In the genomic region with DNA sequence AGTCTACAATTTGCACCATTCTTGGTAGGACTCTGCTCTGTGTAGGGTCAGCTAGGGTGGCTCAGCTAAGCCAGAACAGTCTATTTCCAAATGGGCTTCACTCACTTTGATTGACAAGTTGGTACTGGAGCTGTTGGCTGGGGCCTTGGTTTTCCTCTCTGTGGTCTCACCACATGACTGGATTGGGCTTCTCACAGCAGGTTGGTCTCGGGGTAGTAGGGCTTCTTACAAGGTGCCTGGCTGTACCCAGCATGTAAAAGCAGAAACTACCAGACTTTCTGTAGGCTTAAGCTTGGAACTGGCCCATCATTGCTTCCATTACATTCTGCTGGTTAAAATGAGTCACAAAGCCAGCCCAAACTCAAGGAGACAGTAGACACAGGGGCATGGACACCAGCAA, we compare ENCODE assay signal across 27 cellular contexts.
"Had no signal": no experiment of that assay in that cellular context is flagged by ENCODE, and none has a peak within 500 bp of the region (broad histone marks: within the 10 kb centered on the region; RNA-seq: fewer than 3 reads in every experiment).

No MANE protein-coding gene starts in this region.

- H2AFZ ChIP-seq: parathyroid adenoma had no signal

- H3K27me3 ChIP-seq: left lung, neutrophil, right lobe of liver, stomach, testis, thyroid gland, transverse colon, upper lobe of left lung, vagina had no signal

- H3K9me3 Mint-ChIP-seq: natural killer cell treated with Interleukin-12 subunit alpha and Interleukin-12 subunit beta and Interleukin-15 and Interleukin-18, amount 100 ng/mL, for 72 hours had no signal

- H3K79me2 ChIP-seq: parathyroid adenoma had no signal

- H3K4me1 Mint-ChIP-seq: naive thymus-derived CD4-positive, alpha-beta T cell; stimulated activated naive B cell treated with anti-CD40 and anti-IgM and Interleukin-4, amounts not matched to agents 10 μg/mL and 1 μg/mL and 100 μg/mL, for 72 hours had no signal

- H3K36me3 Mint-ChIP-seq: naive thymus-derived CD4-positive, alpha-beta T cell; natural killer cell treated with Interleukin-12 subunit alpha and Interleukin-12 subunit beta and Interleukin-15 and Interleukin-18, amount 100 ng/mL, for 72 hours; stimulated activated naive B cell treated with anti-CD40 and anti-IgM and Interleukin-4, amounts not matched to agents 10 μg/mL and 1 μg/mL and 100 μg/mL, for 72 hours had no signal

- H3K27ac Mint-ChIP-seq: naive thymus-derived CD4-positive, alpha-beta T cell; natural killer cell treated with Interleukin-12 subunit alpha and Interleukin-12 subunit beta and Interleukin-15 and Interleukin-18, amount 100 ng/mL, for 72 hours; stimulated activated naive B cell treated with anti-CD40 and anti-IgM and Interleukin-4, amounts not matched to agents 10 μg/mL and 1 μg/mL and 100 μg/mL, for 72 hours had no signal

- FAIRE-seq: keratinocyte had no signal

- H3K27me3 Mint-ChIP-seq: naive thymus-derived CD4-positive, alpha-beta T cell; stimulated activated naive B cell treated with anti-CD40 and anti-IgM and Interleukin-4, amounts not matched to agents 10 μg/mL and 1 μg/mL and 100 μg/mL, for 72 hours had no signal

- H3K4me2 ChIP-seq: smooth muscle cell had no signal

- DNase-seq: hippocampal formation; left colon; left lung; lower lobe of right lung; mammary epithelial cell; midbrain; mucosa of descending colon; naive thymus-derived CD4-positive, alpha-beta T cell; occipital lobe; psoas muscle; right lobe of liver; stimulated activated CD4-positive, alpha-beta T cell treated with anti-CD3 and anti-CD28 coated beads, Interleukin-15, amount 100 ng/mL, for 24 hours; stimulated activated CD4-positive, alpha-beta T cell treated with anti-CD3 and anti-CD28 coated beads, Interleukin-2, amount 100 ng/mL, for 24 hours; stimulated activated CD4-positive, alpha-beta T cell treated with anti-CD3 and anti-CD28 coated beads, Interleukin-4, amount 100 ng/mL, for 1 hour; stimulated activated naive B cell treated with anti-CD40 and anti-IgM and Interleukin-4, amounts not matched to agents 10 μg/mL and 1 μg/mL and 100 μg/mL, for 72 hours; stimulated activated naive CD8-positive, alpha-beta T cell treated with anti-CD3 and anti-CD28 coated beads, Interleukin-15, Interleukin-2, amounts not matched to agents 100 U/mL and 50 U/mL, for 24 hours; stomach; testis; thyroid gland; transverse colon; upper lobe of left lung had no signal

- H3K4me3 Mint-ChIP-seq: naive thymus-derived CD4-positive, alpha-beta T cell; natural killer cell treated with Interleukin-12 subunit alpha and Interleukin-12 subunit beta and Interleukin-15 and Interleukin-18, amount 100 ng/mL, for 72 hours; stimulated activated naive B cell treated with anti-CD40 and anti-IgM and Interleukin-4, amounts not matched to agents 10 μg/mL and 1 μg/mL and 100 μg/mL, for 72 hours had no signal

- H3K9me3 ChIP-seq: left lung, lower lobe of right lung, mucosa of descending colon, neutrophil, psoas muscle, right lobe of liver, stomach, testis, thyroid gland, transverse colon, upper lobe of left lung, vagina had no signal

- H3K4me3 ChIP-seq: left lung, lower lobe of right lung, mucosa of descending colon, psoas muscle, right lobe of liver, smooth muscle cell, stomach, testis, thyroid gland, transverse colon, upper lobe of left lung, vagina had no signal

- ATAC-seq: left colon; left lung; lower lobe of right lung; mucosa of descending colon; naive thymus-derived CD4-positive, alpha-beta T cell; psoas muscle; stimulated activated naive B cell treated with anti-CD40 and anti-IgM and Interleukin-4, amounts not matched to agents 10 μg/mL and 1 μg/mL and 100 μg/mL, for 72 hours; stimulated activated naive CD8-positive, alpha-beta T cell treated with anti-CD3 and anti-CD28 coated beads, Interleukin-15, Interleukin-2, amounts not matched to agents 100 U/mL and 50 U/mL, for 24 hours had no signal

- H3K9ac ChIP-seq: parathyroid adenoma had no signal

- H3K27ac ChIP-seq: left lung, lower lobe of right lung, neutrophil, parathyroid adenoma, psoas muscle, right lobe of liver, stomach, testis, thyroid gland, transverse colon, upper lobe of left lung, vagina had no signal

- H3K36me3 ChIP-seq: left lung, lower lobe of right lung, neutrophil, right lobe of liver, stomach, thyroid gland, transverse colon, upper lobe of left lung, vagina had no signal

- H3K4me1 ChIP-seq: left lung, lower lobe of right lung, parathyroid adenoma, psoas muscle, right lobe of liver, stomach, testis, thyroid gland, transverse colon, upper lobe of left lung, vagina had no signal
